ENCODE assay signal across 10 cellular contexts in genomic region chr2:12032421-12032820, GRCh38.
A peak's percentile ranks its signal among the peaks of the same experiment; 100 is the strongest.
DNase-seq lines count a peak whose midpoint lies in the region; ATAC-seq and TF ChIP-seq lines count a peak whose summit lies in the region.
"Had no signal": no experiment of that assay in that cellular context is flagged by ENCODE, and none has a peak within 500 bp of the region (broad histone marks: within the 10 kb centered on the region; RNA-seq: fewer than 3 reads in every experiment).

No MANE protein-coding gene starts in this region.

- no peak overlapping the region for H3K4me3 ChIP-seq in retinal pigment epithelial cell (ENCODE audit: low read length)
- H3K4me3 ChIP-seq: testis had no signal

- DNase-seq in NCI-H1417 (lab: John Stamatoyannopoulos, UW) (peak in 2 of 3 experiments; percentile 10 to 44), NCI-H1417 treated with DMSO at 0.1 percent for 48 hours (lab: John Stamatoyannopoulos, UW) (no peak), NCI-H226 (peak; percentile 7), retinal pigment epithelial cell (ENCODE audit: low read depth) (no peak), pons (ENCODE audit: low spot score) (no peak)
- no peak for DNase-seq in stimulated activated CD4-positive, alpha-beta T cell treated with anti-CD3 and anti-CD28 coated beads, Interleukin-1b, Interleukin-23, amount 100 ng/mL, for 48 hours
- DNase-seq in activated CD4-positive, alpha-beta T cell treated with anti-CD3 and anti-CD28 coated beads, Interleukin-2, amount 50 U/mL, for 48 hours: no peak
- DNase-seq: activated naive CD8-positive, alpha-beta T cell treated with anti-CD3 and anti-CD28 coated beads, Interleukin-2, amount 10 ng/mL, durations not matched to agents 7 days and 5 days; testis had no signal

- peak; percentile 20 for TF ChIP-seq CTCF in retinal pigment epithelial cell (conservative IDR thresholded peaks at IDR 0.05; ENCODE audit: low read depth, low read length)

- peak; percentile 79 for ATAC-seq in HG02763 (IDR thresholded peaks at IDR 0.05; ENCODE audit: unreplicated experiment)

Comparison
In these comparisons a context has a peak if more than half of its experiments do, and no peak if none do; other contexts are left out.
1. DNase-seq: peak in NCI-H1417 (2 of 3) and NCI-H226 (single experiment); none in NCI-H1417 treated with DMSO at 0.1 percent for 48 hours (single experiment), retinal pigment epithelial cell (single experiment), stimulated activated CD4-positive, alpha-beta T cell treated with anti-CD3 and anti-CD28 coated beads, Interleukin-1b, Interleukin-23, amount 100 ng/mL, for 48 hours (single experiment), activated CD4-positive, alpha-beta T cell treated with anti-CD3 and anti-CD28 coated beads, Interleukin-2, amount 50 U/mL, for 48 hours (0 of 2) and pons (single experiment).